24 cellular contexts compared by ENCODE assay signal in genomic region chrX:108473979-108474378, GRCh38. TPM values are rescaled to one million over a fixed set of nuclear protein-coding genes. Genes with fewer than 3 reads are reported as not detected.
"Had no signal": no experiment of that assay in that cellular context is flagged by ENCODE, and none has a peak within 500 bp of the region (broad histone marks: within the 10 kb centered on the region; RNA-seq: fewer than 3 reads in every experiment).

No MANE protein-coding gene starts in this region.

- DNase-seq: hypothalamus; immature natural killer cell; left ventricle myocardium inferior; mesendoderm; naive B cell; ovary; posterior cingulate gyrus; retina; right cardiac atrium; spleen; stimulated activated CD4-positive, alpha-beta T cell treated with anti-CD3 and anti-CD28 coated beads, Interleukin-4, amount 100 ng/mL, for 24 hours; stimulated activated naive CD4-positive, alpha-beta T cell; uterus had no signal

- H3K4me1 ChIP-seq: left ventricle myocardium inferior, prostate gland, spleen, tibial nerve, uterus had no signal

- H3K9me3 Mint-ChIP-seq: natural killer cell treated with Interleukin-12 subunit alpha and Interleukin-12 subunit beta and Interleukin-15 and Interleukin-18, amount 100 ng/mL, for 72 hours had no signal

- H3K27ac ChIP-seq: left ventricle myocardium inferior, ovary, prostate gland, skin epidermis, spleen, tibial nerve, uterus had no signal

- H3K27ac Mint-ChIP-seq: immature natural killer cell; mesothelial cell of epicardium; naive B cell; natural killer cell treated with Interleukin-12 subunit alpha and Interleukin-12 subunit beta and Interleukin-15 and Interleukin-18, amount 100 ng/mL, for 72 hours; stimulated activated effector memory CD8-positive, alpha-beta T cell treated with anti-CD3 and anti-CD28 coated beads, Interleukin-12 subunit alpha, Interleukin-12 subunit beta, amount 100 ng/mL, for 72 hours; stimulated activated naive CD8-positive, alpha-beta T cell treated with anti-CD3 and anti-CD28 coated beads, Interleukin-15, Interleukin-2, amounts not matched to agents 100 ng/mL and 50 ng/mL, for 24 hours; type B pancreatic cell had no signal

- H3K4me1 Mint-ChIP-seq: immature natural killer cell; mesothelial cell of epicardium; naive B cell; stimulated activated effector memory CD8-positive, alpha-beta T cell treated with anti-CD3 and anti-CD28 coated beads, Interleukin-12 subunit alpha, Interleukin-12 subunit beta, amount 100 ng/mL, for 72 hours had no signal

- H3K27me3 ChIP-seq: ovary, spleen, tibial nerve, uterus had no signal

- ATAC-seq: natural killer cell treated with Interleukin-12 subunit alpha and Interleukin-12 subunit beta and Interleukin-15 and Interleukin-18, amount 100 ng/mL, for 72 hours; right cardiac atrium; sciatic nerve; stimulated activated effector memory CD8-positive, alpha-beta T cell treated with anti-CD3 and anti-CD28 coated beads, Interleukin-12 subunit alpha, Interleukin-12 subunit beta, amount 100 ng/mL, for 72 hours had no signal

- H3K4me3 Mint-ChIP-seq: immature natural killer cell; mesothelial cell of epicardium; naive B cell; natural killer cell treated with Interleukin-12 subunit alpha and Interleukin-12 subunit beta and Interleukin-15 and Interleukin-18, amount 100 ng/mL, for 72 hours; stimulated activated effector memory CD8-positive, alpha-beta T cell treated with anti-CD3 and anti-CD28 coated beads, Interleukin-12 subunit alpha, Interleukin-12 subunit beta, amount 100 ng/mL, for 72 hours; stimulated activated naive CD8-positive, alpha-beta T cell treated with anti-CD3 and anti-CD28 coated beads, Interleukin-15, Interleukin-2, amounts not matched to agents 100 ng/mL and 50 ng/mL, for 24 hours; type B pancreatic cell had no signal

- H3K4me3 ChIP-seq: left ventricle myocardium inferior, lung, ovary, prostate gland, skin epidermis, spleen, tibial nerve, uterus had no signal

- H3K36me3 ChIP-seq: left ventricle myocardium inferior, ovary, prostate gland, spleen, tibial nerve, uterus had no signal

- H3K27me3 Mint-ChIP-seq: naive B cell; stimulated activated naive CD8-positive, alpha-beta T cell treated with anti-CD3 and anti-CD28 coated beads, Interleukin-15, Interleukin-2, amounts not matched to agents 100 ng/mL and 50 ng/mL, for 24 hours; type B pancreatic cell had no signal

- H3K9me3 ChIP-seq: left ventricle myocardium inferior, ovary, prostate gland, spleen, uterus had no signal

- H3K36me3 Mint-ChIP-seq: immature natural killer cell; naive B cell; natural killer cell treated with Interleukin-12 subunit alpha and Interleukin-12 subunit beta and Interleukin-15 and Interleukin-18, amount 100 ng/mL, for 72 hours; stimulated activated effector memory CD8-positive, alpha-beta T cell treated with anti-CD3 and anti-CD28 coated beads, Interleukin-12 subunit alpha, Interleukin-12 subunit beta, amount 100 ng/mL, for 72 hours had no signal

RNA-seq across cellular contexts. Expression of gene COL4A5, which starts 34.3 kb away (rescaled TPM):
- total RNA-seq: mononuclear cell; natural killer cell treated with Interleukin-12 subunit alpha and Interleukin-12 subunit beta and Interleukin-15 and Interleukin-18, amount 100 ng/mL, for 72 hours had no signal
- polyA plus RNA-seq: immature natural killer cell had no signal

RNA-seq across cellular contexts. Expression of gene COL4A6, which starts 35.8 kb away (rescaled TPM):
- total RNA-seq: mononuclear cell; natural killer cell treated with Interleukin-12 subunit alpha and Interleukin-12 subunit beta and Interleukin-15 and Interleukin-18, amount 100 ng/mL, for 72 hours had no signal
- polyA plus RNA-seq: immature natural killer cell had no signal
